ENCODE assay signal across 9 cellular contexts in the genomic region with DNA sequence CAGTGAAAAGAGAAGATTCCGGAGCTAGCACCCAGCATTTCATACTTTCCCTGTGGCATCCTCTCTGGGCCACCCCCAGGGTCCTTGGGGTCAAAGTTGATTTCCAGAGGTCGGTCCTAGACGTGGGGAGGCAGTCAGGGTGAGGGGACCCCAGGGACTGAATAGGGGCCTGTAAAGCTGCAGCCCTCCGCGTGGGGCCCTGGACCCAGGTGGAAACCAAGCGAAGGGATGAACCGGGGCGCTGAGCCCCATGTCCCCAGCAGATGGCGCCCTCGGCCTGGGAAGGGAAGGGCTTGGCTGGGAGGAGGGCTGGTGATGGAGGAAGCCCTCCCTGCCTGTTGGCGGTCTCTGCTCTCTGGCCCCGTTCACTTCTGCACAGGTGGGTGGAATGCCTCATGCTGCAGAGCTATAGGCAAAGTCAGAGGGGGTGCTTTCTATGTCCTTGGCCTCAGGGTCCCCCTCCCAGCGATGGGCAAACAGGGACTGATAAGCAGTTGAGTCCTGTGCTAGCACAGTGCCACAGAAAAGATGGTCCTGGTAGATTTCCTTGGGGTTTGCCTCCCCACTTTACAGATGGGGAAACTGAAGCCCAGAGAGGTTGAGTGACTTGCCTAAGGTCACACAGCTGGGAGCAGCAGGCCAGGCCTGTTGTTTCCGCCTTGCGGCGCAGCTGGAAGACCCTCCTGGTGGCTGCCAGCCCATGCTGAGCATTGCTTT.
DNase-seq lines count a peak whose midpoint lies in the region; ATAC-seq and TF ChIP-seq lines count a peak whose summit lies in the region.
"Had no signal": no experiment of that assay in that cellular context is flagged by ENCODE, and none has a peak within 500 bp of the region (broad histone marks: within the 10 kb centered on the region; RNA-seq: fewer than 3 reads in every experiment).

No MANE protein-coding gene starts in this region.

- CTCF ChIA-PET in AG04449 (lab: Yijun Ruan, JAX) = interaction anchor here (0.5 to 4.8 kb wide), 50 partner anchors 9 to 1510 kb away, joined by 3 to 77 read pairs (median 4); a partner anchor contains a TSS
- CTCF ChIA-PET in activated CD4-positive, alpha-beta memory T cell treated with anti-CD3 and anti-CD28 coated beads for 36 hours (lab: Charles Lee) = interaction anchor here (1.0 to 2.6 kb wide), 9 partner anchors 8 to 161 kb away, joined by 3 to 12 read pairs (median 4); no protein-coding TSS in a partner anchor

- no peaks in the 10 kb centered on the region for H3K9me3 Mint-ChIP-seq in activated CD4-positive, alpha-beta memory T cell treated with anti-CD3 and anti-CD28 coated beads for 36 hours

- no peak overlapping the region for H3K27ac Mint-ChIP-seq in activated CD4-positive, alpha-beta memory T cell treated with anti-CD3 and anti-CD28 coated beads for 36 hours

- H3K4me3 Mint-ChIP-seq in activated CD4-positive, alpha-beta memory T cell treated with anti-CD3 and anti-CD28 coated beads for 36 hours = no peak overlapping the region

- no peaks in the 10 kb centered on the region for H3K4me1 ChIP-seq in lung (ENCODE audit: control insufficient read depth in 2 of 2, insufficient read depth in 2 of 2, low read length in 2 of 2)

- POLR2A ChIA-PET in AG04449 (lab: Yijun Ruan, JAX) = no interaction called here
- POLR2A ChIA-PET in activated CD4-positive, alpha-beta memory T cell treated with anti-CD3 and anti-CD28 coated beads for 36 hours (lab: Charles Lee) = no interaction called here

- ATAC-seq in lung (ENCODE audit: insufficient read depth, low FRiP score) (no peak), HG03457 (IDR thresholded peaks at IDR 0.05; ENCODE audit: unreplicated experiment) (no peak)

- intact Hi-C loops in activated CD4-positive, alpha-beta memory T cell treated with anti-CD3 and anti-CD28 coated beads for 36 hours (cut with micrococcal nuclease) = no loop called here
- intact Hi-C loops in dorsolateral prefrontal cortex (cut with DNase I) = loop anchor here (2.0 to 5.0 kb wide), 3 partner anchors 152 to 337 kb away; a partner anchor contains a TSS

- H3K27me3 ChIP-seq in dorsolateral prefrontal cortex (no peaks in the 10 kb centered on the region), lung (ENCODE audit: control insufficient read depth, insufficient read depth) (no peaks in the 10 kb centered on the region)
- H3K27me3 ChIP-seq: neutrophil had no signal

- H3K27me3 Mint-ChIP-seq in activated CD4-positive, alpha-beta memory T cell treated with anti-CD3 and anti-CD28 coated beads for 36 hours = peaks cover 3% of the 10 kb centered on the region

- H3K36me3 ChIP-seq in lung (ENCODE audit: control insufficient read depth in 2 of 2, insufficient read depth in 2 of 2, low read length in 2 of 2) = no peaks in the 10 kb centered on the region
- H3K36me3 ChIP-seq: neutrophil had no signal

- 37 to 43% methylated on average over 15 to 16 of the region's 16 CpGs for WGBS in lung, 2 donors

- H3K36me3 Mint-ChIP-seq in activated CD4-positive, alpha-beta memory T cell treated with anti-CD3 and anti-CD28 coated beads for 36 hours = no peaks in the 10 kb centered on the region

- H3K9me3 ChIP-seq in lung (ENCODE audit: control insufficient read depth in 2 of 2, insufficient read depth in 1 of 2, low read length in 1 of 2) = no peaks in the 10 kb centered on the region
- H3K9me3 ChIP-seq: neutrophil had no signal

- in situ Hi-C loops in GM13977 (cut with MboI; ENCODE audit: low pct_unique_long_range_greater_than_20kb, low sequenced_read_pairs, unreplicated experiment) = no loop called here

- DNase-seq in AG04449 (ENCODE audit: low read depth, low spot score) = no peak
- DNase-seq in GM13977 (ENCODE audit: low spot score) = peak; percentile 91
- DNase-seq in NCI-H2227 treated with DMSO at 0.1 percent for 48 hours (lab: John Stamatoyannopoulos, UW) = peak; percentile 13
- DNase-seq in activated CD4-positive, alpha-beta memory T cell treated with anti-CD3 and anti-CD28 coated beads for 36 hours = peak; percentile 73
- peak in 9 of 10 donors; percentile 66 to 91 (median 77) for DNase-seq in dorsolateral prefrontal cortex
- peak; percentile 65 for DNase-seq in lung (ENCODE audit: low spot score)
- peak; percentile 51 for DNase-seq in stimulated activated CD8-positive, alpha-beta memory T cell treated with anti-CD3 and anti-CD28 coated beads, Interleukin-15, amount 100 ng/mL, for 24 hours (ENCODE audit: low read depth)

- H3K4me1 Mint-ChIP-seq in activated CD4-positive, alpha-beta memory T cell treated with anti-CD3 and anti-CD28 coated beads for 36 hours (ENCODE audit: low read depth) = no peaks in the 10 kb centered on the region

- TF ChIP-seq CTCF in AG04449 (IDR thresholded peaks at IDR 0.05; ENCODE audit: insufficient read depth, low read length, missing control alignments) (peak; percentile 96), GM13977 (IDR thresholded peaks at IDR 0.05; ENCODE audit: extremely low read depth, insufficient read depth, missing control alignments) (peak; percentile 98), dorsolateral prefrontal cortex (IDR thresholded peaks at IDR 0.05 in 54 of 56, conservative IDR thresholded peaks at IDR 0.05 in 2 of 56; ENCODE audit: low read depth in 1 of 56, partially characterized antibody in 56 of 56) (peak; percentile 62 to 98 (median 95)), lung (IDR thresholded peaks at IDR 0.05; ENCODE audit: control extremely low read depth, extremely low read depth) (peak; percentile 70)

- peak overlapping the region in 2 of 59 donors; percentile 12 to 54 for H3K27ac ChIP-seq in dorsolateral prefrontal cortex
- H3K27ac ChIP-seq in lung (ENCODE audit: low read depth in 1 of 2, low read length in 1 of 2) = no peak overlapping the region
- H3K27ac ChIP-seq: neutrophil had no signal

- H3K4me3 ChIP-seq in AG04449 (ENCODE audit: low read depth, low read length) (no peak overlapping the region), dorsolateral prefrontal cortex (no peak overlapping the region), lung (no peak overlapping the region)
